Comparison of ENCODE assay signal across 16 cellular contexts in genomic region chr4:189980292-189980691, GRCh38. TPM values are rescaled to one million over a fixed set of nuclear protein-coding genes. Genes with fewer than 3 reads are reported as not detected.
"Had no signal": no experiment of that assay in that cellular context is flagged by ENCODE, and none has a peak within 500 bp of the region (broad histone marks: within the 10 kb centered on the region; RNA-seq: fewer than 3 reads in every experiment).

No MANE protein-coding gene starts in this region.

RNA-seq across cellular contexts. Expression of gene FRG2, which starts 46.8 kb away (rescaled TPM):
- total RNA-seq: activated CD8-positive, alpha-beta memory T cell treated with anti-CD3 and anti-CD28 coated beads, Interleukin-2, amount 10 ng/mL, durations not matched to agents 7 days and 5 days; activated CD8-positive, alpha-beta T cell treated with anti-CD3 and anti-CD28 coated beads, Interleukin-2, amount 10 ng/mL, durations not matched to agents 7 days and 5 days; breast epithelium; dermis blood vessel endothelial cell; esophagus squamous epithelium; glomerular endothelial cell; heart right ventricle; left lung; lower lobe of right lung; mononuclear cell; natural killer cell; osteoblast; spleen; transverse colon; urinary bladder; WTC11 had no signal
- polyA plus RNA-seq: heart right ventricle, spleen, urinary bladder had no signal
